Comparison of ENCODE assay signal across 1 cellular context in the genomic region with DNA sequence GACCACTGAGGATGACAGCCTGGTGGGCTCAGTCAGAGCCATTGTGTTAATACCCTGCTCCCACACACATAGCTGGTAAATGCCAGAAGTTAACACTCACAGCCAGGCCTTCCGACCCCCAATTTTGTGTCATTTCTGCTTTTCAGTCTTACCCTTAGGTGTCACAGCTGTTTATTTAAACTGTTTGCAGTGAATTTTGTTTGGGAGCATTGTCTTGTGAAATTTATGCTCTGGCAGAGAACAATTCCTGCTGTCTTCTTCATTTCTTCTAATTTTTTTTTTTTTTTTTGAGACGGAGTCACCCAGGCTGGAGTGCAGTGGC.
TF ChIP-seq lines count a peak whose summit lies in the region.

No MANE protein-coding gene starts in this region.

TF ChIP-seq in A549, 52 proteins besides CTCF, POLR2A, EP300 and RAD21 (continued from another document):
- TF ChIP-seq, protein P1, sequence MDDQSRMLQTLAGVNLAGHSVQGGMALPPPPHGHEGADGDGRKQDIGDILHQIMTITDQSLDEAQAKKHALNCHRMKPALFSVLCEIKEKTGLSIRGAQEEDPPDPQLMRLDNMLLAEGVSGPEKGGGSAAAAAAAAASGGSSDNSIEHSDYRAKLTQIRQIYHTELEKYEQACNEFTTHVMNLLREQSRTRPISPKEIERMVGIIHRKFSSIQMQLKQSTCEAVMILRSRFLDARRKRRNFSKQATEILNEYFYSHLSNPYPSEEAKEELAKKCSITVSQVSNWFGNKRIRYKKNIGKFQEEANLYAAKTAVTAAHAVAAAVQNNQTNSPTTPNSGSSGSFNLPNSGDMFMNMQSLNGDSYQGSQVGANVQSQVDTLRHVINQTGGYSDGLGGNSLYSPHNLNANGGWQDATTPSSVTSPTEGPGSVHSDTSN (IDR thresholded peaks at IDR 0.05): no peak
- TF ChIP-seq, protein P2, sequence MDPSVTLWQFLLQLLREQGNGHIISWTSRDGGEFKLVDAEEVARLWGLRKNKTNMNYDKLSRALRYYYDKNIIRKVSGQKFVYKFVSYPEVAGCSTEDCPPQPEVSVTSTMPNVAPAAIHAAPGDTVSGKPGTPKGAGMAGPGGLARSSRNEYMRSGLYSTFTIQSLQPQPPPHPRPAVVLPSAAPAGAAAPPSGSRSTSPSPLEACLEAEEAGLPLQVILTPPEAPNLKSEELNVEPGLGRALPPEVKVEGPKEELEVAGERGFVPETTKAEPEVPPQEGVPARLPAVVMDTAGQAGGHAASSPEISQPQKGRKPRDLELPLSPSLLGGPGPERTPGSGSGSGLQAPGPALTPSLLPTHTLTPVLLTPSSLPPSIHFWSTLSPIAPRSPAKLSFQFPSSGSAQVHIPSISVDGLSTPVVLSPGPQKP (IDR thresholded peaks at IDR 0.05; ENCODE audit: low read depth, low read length): no peak
- TF ChIP-seq TFCP2L1 (CRISPR knock-in tag; IDR thresholded peaks at IDR 0.05): no peak
